1 cellular context compared by ENCODE assay signal in the genomic region with DNA sequence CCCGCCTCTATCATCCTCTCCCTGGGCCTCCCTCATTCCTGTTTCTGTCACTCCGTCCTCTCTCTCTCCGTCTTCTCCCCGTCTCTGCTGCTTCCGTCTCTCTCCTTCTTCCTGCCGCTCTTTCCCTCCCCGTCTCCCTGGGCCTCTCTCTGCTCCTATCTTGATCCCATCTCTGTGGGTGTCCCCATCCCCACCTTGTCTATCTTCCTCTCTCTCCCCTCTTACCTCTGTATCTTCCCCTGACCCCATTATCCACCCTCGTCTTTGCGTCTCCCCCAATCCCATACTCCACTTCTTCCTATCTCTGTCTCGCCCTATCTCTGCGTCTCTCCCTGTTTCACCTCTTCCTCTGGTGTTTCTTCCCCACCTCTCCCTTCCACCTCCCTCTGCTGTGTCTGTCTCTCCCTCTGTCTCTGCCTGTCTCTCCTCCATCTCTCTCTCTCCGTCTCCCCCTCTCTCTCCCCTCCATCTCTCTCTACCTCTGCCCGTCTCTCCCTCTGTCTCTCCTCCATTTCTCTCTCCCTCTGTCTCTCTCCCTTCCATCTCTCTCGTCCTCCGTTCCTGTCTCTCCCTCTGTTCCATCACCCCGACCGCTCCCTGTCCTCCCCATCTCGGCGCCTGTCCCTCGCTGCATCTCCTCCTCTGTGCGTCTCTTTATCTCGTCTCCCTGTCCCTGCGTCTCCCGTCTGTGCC.
TF ChIP-seq lines count a peak whose summit lies in the region.

No MANE protein-coding gene starts in this region.

TF ChIP-seq in K562, 482 proteins besides CTCF, POLR2A, EP300 and RAD21 (continued from another document and continues in another):
- TF ChIP-seq, protein P1, sequence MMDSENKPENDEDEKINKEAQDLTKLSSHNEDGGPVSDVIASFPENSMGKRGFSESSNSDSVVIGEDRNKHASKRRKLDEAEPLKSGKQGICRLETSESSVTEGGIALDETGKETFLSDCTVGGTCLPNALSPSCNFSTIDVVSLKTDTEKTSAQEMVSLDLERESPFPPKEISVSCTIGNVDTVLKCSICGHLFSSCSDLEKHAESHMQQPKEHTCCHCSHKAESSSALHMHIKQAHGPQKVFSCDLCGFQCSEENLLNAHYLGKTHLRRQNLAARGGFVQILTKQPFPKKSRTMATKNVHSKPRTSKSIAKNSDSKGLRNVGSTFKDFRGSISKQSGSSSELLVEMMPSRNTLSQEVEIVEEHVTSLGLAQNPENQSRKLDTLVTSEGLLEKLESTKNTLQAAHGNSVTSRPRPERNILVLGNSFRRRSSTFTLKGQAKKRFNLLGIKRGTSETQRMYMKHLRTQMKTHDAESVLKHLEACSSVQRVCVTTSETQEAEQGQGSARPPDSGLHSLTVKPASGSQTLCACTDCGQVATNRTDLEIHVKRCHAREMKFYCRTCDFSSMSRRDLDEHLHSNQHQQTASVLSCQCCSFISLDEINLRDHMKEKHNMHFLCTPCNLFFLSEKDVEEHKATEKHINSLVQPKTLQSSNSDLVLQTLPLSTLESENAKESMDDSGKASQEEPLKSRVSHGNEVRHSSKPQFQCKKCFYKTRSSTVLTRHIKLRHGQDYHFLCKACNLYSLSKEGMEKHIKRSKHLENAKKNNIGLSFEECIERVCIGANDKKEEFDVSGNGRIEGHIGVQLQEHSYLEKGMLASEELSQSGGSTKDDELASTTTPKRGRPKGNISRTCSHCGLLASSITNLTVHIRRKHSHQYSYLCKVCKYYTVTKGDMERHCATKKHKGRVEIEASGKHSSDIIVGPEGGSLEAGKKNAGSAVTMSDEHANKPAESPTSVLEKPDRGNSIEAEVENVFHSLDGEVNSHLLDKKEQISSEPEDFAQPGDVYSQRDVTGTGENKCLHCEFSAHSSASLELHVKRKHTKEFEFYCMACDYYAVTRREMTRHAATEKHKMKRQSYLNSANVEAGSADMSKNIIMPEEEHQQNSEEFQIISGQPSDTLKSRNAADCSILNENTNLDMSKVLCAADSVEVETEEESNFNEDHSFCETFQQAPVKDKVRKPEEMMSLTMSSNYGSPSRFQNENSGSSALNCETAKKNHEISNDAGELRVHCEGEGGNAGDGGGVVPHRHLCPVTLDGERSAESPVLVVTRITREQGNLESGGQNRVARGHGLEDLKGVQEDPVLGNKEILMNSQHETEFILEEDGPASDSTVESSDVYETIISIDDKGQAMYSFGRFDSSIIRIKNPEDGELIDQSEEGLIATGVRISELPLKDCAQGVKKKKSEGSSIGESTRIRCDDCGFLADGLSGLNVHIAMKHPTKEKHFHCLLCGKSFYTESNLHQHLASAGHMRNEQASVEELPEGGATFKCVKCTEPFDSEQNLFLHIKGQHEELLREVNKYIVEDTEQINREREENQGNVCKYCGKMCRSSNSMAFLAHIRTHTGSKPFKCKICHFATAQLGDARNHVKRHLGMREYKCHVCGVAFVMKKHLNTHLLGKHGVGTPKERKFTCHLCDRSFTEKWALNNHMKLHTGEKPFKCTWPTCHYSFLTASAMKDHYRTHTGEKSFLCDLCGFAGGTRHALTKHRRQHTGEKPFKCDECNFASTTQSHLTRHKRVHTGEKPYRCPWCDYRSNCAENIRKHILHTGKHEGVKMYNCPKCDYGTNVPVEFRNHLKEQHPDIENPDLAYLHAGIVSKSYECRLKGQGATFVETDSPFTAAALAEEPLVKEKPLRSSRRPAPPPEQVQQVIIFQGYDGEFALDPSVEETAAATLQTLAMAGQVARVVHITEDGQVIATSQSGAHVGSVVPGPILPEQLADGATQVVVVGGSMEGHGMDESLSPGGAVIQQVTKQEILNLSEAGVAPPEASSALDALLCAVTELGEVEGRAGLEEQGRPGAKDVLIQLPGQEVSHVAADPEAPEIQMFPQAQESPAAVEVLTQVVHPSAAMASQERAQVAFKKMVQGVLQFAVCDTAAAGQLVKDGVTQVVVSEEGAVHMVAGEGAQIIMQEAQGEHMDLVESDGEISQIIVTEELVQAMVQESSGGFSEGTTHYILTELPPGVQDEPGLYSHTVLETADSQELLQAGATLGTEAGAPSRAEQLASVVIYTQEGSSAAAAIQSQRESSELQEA (IDR thresholded peaks at IDR 0.05; ENCODE audit: low read depth) = peak; percentile 61; the same call in 1 of the 2 replicates
- TF ChIP-seq FOXK2 (conservative IDR thresholded peaks at IDR 0.05 in 1 of 2, IDR thresholded peaks at IDR 0.05 in 1 of 2; ENCODE audit: low read depth in 2 of 2) = peak in 1 of 2 experiments; percentile 32; a peak in 2 of 4 replicates
- TF ChIP-seq KAT7 (CRISPR knock-in tag; IDR thresholded peaks at IDR 0.05; ENCODE audit: borderline replicate concordance) = peak; percentile 53; the same call in 1 of the 2 replicates
- peak; percentile 76; the same call in 1 of the 2 replicates for TF ChIP-seq YBX1 (IDR thresholded peaks at IDR 0.05)
- TF ChIP-seq MIER1 (IDR thresholded peaks at IDR 0.05; ENCODE audit: low read depth) = peak; percentile 80; the same call in 1 of the 2 replicates
- TF ChIP-seq, protein P2, sequence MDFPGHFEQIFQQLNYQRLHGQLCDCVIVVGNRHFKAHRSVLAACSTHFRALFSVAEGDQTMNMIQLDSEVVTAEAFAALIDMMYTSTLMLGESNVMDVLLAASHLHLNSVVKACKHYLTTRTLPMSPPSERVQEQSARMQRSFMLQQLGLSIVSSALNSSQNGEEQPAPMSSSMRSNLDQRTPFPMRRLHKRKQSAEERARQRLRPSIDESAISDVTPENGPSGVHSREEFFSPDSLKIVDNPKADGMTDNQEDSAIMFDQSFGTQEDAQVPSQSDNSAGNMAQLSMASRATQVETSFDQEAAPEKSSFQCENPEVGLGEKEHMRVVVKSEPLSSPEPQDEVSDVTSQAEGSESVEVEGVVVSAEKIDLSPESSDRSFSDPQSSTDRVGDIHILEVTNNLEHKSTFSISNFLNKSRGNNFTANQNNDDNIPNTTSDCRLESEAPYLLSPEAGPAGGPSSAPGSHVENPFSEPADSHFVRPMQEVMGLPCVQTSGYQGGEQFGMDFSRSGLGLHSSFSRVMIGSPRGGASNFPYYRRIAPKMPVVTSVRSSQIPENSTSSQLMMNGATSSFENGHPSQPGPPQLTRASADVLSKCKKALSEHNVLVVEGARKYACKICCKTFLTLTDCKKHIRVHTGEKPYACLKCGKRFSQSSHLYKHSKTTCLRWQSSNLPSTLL (IDR thresholded peaks at IDR 0.05) = peak; percentile 63
- TF ChIP-seq SNIP1 (IDR thresholded peaks at IDR 0.05; ENCODE audit: low read depth) = peak; percentile 15; the same call in 1 of the 2 replicates
- peak; percentile 71; the same call in 1 of the 2 replicates for TF ChIP-seq HDAC2 (IDR thresholded peaks at IDR 0.05)
- TF ChIP-seq, protein P3, sequence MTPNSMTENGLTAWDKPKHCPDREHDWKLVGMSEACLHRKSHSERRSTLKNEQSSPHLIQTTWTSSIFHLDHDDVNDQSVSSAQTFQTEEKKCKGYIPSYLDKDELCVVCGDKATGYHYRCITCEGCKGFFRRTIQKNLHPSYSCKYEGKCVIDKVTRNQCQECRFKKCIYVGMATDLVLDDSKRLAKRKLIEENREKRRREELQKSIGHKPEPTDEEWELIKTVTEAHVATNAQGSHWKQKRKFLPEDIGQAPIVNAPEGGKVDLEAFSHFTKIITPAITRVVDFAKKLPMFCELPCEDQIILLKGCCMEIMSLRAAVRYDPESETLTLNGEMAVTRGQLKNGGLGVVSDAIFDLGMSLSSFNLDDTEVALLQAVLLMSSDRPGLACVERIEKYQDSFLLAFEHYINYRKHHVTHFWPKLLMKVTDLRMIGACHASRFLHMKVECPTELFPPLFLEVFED (CRISPR knock-in tag; conservative IDR thresholded peaks at IDR 0.05) = peak; percentile 96
- peak; percentile 55; the same call in 1 of the 2 replicates for TF ChIP-seq KHSRP (IDR thresholded peaks at IDR 0.05)
- TF ChIP-seq MYBL2 (IDR thresholded peaks at IDR 0.05; ENCODE audit: low read depth) = no peak
- TF ChIP-seq MYBL2 (CRISPR knock-in tag; IDR thresholded peaks at IDR 0.05; ENCODE audit: borderline replicate concordance) = no peak
- TF ChIP-seq TBP (optimal IDR thresholded peaks at IDR 0.05; ENCODE audit: low read depth, low read length) = peak; percentile 5
- TF ChIP-seq RBBP5 (IDR thresholded peaks at IDR 0.05; ENCODE audit: borderline replicate concordance, insufficient read depth, low read length, poor library complexity, severe bottlenecking) = peak; percentile 12
- TF ChIP-seq NFRKB (IDR thresholded peaks at IDR 0.05; ENCODE audit: low read depth) = peak; percentile 72; the same call in 1 of the 2 replicates
- peak; percentile 50 to 70; a peak in 3 of 4 replicates for TF ChIP-seq TRIM24 (IDR thresholded peaks at IDR 0.05)
- TF ChIP-seq, protein P4, sequence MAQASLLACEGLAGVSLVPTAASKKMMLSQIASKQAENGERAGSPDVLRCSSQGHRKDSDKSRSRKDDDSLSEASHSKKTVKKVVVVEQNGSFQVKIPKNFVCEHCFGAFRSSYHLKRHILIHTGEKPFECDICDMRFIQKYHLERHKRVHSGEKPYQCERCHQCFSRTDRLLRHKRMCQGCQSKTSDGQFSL (CRISPR knock-in tag; IDR thresholded peaks at IDR 0.05) = 0 out of 2 replicates have a peak, but pooled peaks have one; percentile 42
- TF ChIP-seq, protein P4 (tag; IDR thresholded peaks at IDR 0.05) = no peak
- no peak for TF ChIP-seq GTF2F1 (IDR thresholded peaks at IDR 0.05; ENCODE audit: low read depth, low read length)
- TF ChIP-seq ZKSCAN1 (IDR thresholded peaks at IDR 0.05; ENCODE audit: low read depth, low read length) = no peak
- no peak for TF ChIP-seq FOXM1 (IDR thresholded peaks at IDR 0.05; ENCODE audit: low read depth)
- no peak for TF ChIP-seq FOXM1 (CRISPR knock-in tag; IDR thresholded peaks at IDR 0.05; ENCODE audit: low read depth)
- no peak for TF ChIP-seq SETDB1 (IDR thresholded peaks at IDR 0.05; ENCODE audit: low read length)
- peak; percentile 36; the same call in 1 of the 2 replicates for TF ChIP-seq NFIC (IDR thresholded peaks at IDR 0.05)
- TF ChIP-seq MCM3 (IDR thresholded peaks at IDR 0.05) = 0 out of 2 replicates have a peak, but pooled peaks have one; percentile 64
- peak in 1 of 2 experiments; percentile 6; a peak in 1 of 4 replicates for TF ChIP-seq KDM1A (IDR thresholded peaks at IDR 0.05)
- TF ChIP-seq FOSL1 (tag; conservative IDR thresholded peaks at IDR 0.05) = no peak
- peak; percentile 78 for TF ChIP-seq SMARCA4 (IDR thresholded peaks at IDR 0.05)
- peak; percentile 94; the same call in 1 of the 2 replicates for TF ChIP-seq HDGF (IDR thresholded peaks at IDR 0.05)
- TF ChIP-seq, protein P5, sequence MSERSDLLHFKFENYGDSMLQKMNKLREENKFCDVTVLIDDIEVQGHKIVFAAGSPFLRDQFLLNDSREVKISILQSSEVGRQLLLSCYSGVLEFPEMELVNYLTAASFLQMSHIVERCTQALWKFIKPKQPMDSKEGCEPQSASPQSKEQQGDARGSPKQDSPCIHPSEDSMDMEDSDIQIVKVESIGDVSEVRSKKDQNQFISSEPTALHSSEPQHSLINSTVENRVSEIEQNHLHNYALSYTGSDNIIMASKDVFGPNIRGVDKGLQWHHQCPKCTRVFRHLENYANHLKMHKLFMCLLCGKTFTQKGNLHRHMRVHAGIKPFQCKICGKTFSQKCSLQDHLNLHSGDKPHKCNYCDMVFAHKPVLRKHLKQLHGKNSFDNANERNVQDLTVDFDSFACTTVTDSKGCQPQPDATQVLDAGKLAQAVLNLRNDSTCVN (CRISPR knock-in tag; IDR thresholded peaks at IDR 0.05) = peak; percentile 93
- TF ChIP-seq POLR2B (IDR thresholded peaks at IDR 0.05; ENCODE audit: low read depth, partially characterized antibody) = peak; percentile 69
- peak; percentile 48 for TF ChIP-seq ASH1L (IDR thresholded peaks at IDR 0.05; ENCODE audit: borderline replicate concordance, low read depth, partially characterized antibody)
- TF ChIP-seq NCOA6 (IDR thresholded peaks at IDR 0.05) = peak; percentile 60; the same call in 1 of the 2 replicates
- peak; percentile 13 for TF ChIP-seq NCOA4 (IDR thresholded peaks at IDR 0.05; ENCODE audit: partially characterized antibody)
- TF ChIP-seq, protein P6, sequence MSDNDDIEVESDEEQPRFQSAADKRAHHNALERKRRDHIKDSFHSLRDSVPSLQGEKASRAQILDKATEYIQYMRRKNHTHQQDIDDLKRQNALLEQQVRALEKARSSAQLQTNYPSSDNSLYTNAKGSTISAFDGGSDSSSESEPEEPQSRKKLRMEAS (CRISPR knock-in tag; IDR thresholded peaks at IDR 0.05) = peak; percentile 49
- peak; percentile 10; the same call in 1 of the 2 replicates for TF ChIP-seq EP400 (IDR thresholded peaks at IDR 0.05)
- peak; percentile 96 for TF ChIP-seq LARP7 (IDR thresholded peaks at IDR 0.05)
- TF ChIP-seq TOE1 (IDR thresholded peaks at IDR 0.05; ENCODE audit: borderline replicate concordance) = peak; percentile 68; the same call in 1 of the 2 replicates
- TF ChIP-seq TOE1 (CRISPR knock-in tag; IDR thresholded peaks at IDR 0.05; ENCODE audit: borderline replicate concordance, low read depth) = no peak
- TF ChIP-seq, protein P7, sequence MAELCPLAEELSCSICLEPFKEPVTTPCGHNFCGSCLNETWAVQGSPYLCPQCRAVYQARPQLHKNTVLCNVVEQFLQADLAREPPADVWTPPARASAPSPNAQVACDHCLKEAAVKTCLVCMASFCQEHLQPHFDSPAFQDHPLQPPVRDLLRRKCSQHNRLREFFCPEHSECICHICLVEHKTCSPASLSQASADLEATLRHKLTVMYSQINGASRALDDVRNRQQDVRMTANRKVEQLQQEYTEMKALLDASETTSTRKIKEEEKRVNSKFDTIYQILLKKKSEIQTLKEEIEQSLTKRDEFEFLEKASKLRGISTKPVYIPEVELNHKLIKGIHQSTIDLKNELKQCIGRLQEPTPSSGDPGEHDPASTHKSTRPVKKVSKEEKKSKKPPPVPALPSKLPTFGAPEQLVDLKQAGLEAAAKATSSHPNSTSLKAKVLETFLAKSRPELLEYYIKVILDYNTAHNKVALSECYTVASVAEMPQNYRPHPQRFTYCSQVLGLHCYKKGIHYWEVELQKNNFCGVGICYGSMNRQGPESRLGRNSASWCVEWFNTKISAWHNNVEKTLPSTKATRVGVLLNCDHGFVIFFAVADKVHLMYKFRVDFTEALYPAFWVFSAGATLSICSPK (IDR thresholded peaks at IDR 0.05; ENCODE audit: borderline replicate concordance) = peak; percentile 96; the same call in 1 of the 2 replicates
